31 cellular contexts compared by ENCODE assay signal in the genomic region with DNA sequence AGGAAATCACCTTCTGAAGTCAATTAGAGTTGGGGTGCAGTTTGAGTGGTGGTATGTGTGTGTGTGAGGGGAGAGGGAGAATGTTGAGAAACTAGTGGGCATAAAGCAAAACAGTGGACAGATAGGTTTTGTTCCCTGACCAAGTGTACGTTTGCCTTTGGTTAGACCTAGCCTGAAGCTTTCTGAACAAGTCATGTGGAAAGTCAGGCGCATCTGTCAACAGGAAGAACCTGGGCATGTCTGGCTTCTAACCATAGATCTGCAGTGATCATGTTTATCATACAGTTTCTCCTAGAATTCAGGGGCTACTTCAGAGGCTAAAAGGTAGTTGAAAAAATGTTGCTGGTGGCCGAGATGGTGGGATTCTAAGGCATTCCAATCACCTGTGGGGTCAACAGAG.
DNase-seq lines count a peak whose midpoint lies in the region; ATAC-seq, FAIRE-seq and TF ChIP-seq lines count a peak whose summit lies in the region.
"Had no signal": no experiment of that assay in that cellular context is flagged by ENCODE, and none has a peak within 500 bp of the region (broad histone marks: within the 10 kb centered on the region; RNA-seq: fewer than 3 reads in every experiment).

No MANE protein-coding gene starts in this region.

- FAIRE-seq in GM19239 (lab: Jason Lieb, UNC) (peak; percentile 35), GM12878 (lab: Jason Lieb, UNC) (peak; percentile 86)

- no peaks in the 10 kb centered on the region; a peak in 1 of 4 replicates for H3K27me3 ChIP-seq in GM12878 (replicated peaks in 1 of 2; ENCODE audit: control insufficient read depth in 2 of 2, insufficient read depth in 2 of 2, low read length in 1 of 2)
- H3K27me3 ChIP-seq: breast epithelium, esophagus muscularis mucosa, foreskin keratinocyte, heart left ventricle had no signal

- no TSS peak for BruUV-seq in GM12878 (replicated peaks; lab: Mats Ljungman, UMichigan)

- H3K36me3 Mint-ChIP-seq in nephron (ENCODE audit: low read depth) = no peaks in the 10 kb centered on the region
- H3K36me3 Mint-ChIP-seq: stimulated activated effector memory CD8-positive, alpha-beta T cell treated with anti-CD3 and anti-CD28 coated beads, Interleukin-12 subunit alpha, Interleukin-12 subunit beta, amount 100 ng/mL, for 72 hours; type B pancreatic cell had no signal

- no peak overlapping the region for H3K4me2 ChIP-seq in GM12878 (ENCODE audit: control insufficient read depth, insufficient read depth)

- H3K9me3 ChIP-seq in GM12878 (replicated peaks; ENCODE audit: control insufficient read depth, insufficient read depth, low read length) = no peaks in the 10 kb centered on the region
- H3K9me3 ChIP-seq: breast epithelium, esophagus muscularis mucosa, heart left ventricle, lower lobe of right lung had no signal

- H3K79me2 ChIP-seq in GM12878 (ENCODE audit: control insufficient read depth, insufficient read depth, low read length) = no peaks in the 10 kb centered on the region

- POLR2A ChIA-PET in GM12878 (lab: Charles Lee) = no interaction called here

- H3K9ac ChIP-seq in GM12878 (ENCODE audit: control insufficient read depth, insufficient read depth, low read length) = no peak overlapping the region

- TF ChIP-seq EP300 in GM12878 (IDR thresholded peaks at IDR 0.05; ENCODE audit: borderline replicate concordance in 1 of 2, control insufficient read depth in 1 of 2, low read depth in 2 of 2, low read length in 2 of 2) = no peak

- no peak overlapping the region for H3K4me3 Mint-ChIP-seq in nephron
- H3K4me3 Mint-ChIP-seq: CD4-positive, alpha-beta T cell; endodermal cell; H9; stimulated activated effector memory CD8-positive, alpha-beta T cell treated with anti-CD3 and anti-CD28 coated beads, Interleukin-12 subunit alpha, Interleukin-12 subunit beta, amount 100 ng/mL, for 72 hours; type B pancreatic cell had no signal

- TF ChIP-seq POLR2A in GM12878 (IDR thresholded peaks at IDR 0.05; ENCODE audit: low read depth, low read length) = no peak

- 2% methylated on average over 3 of the region's 3 CpGs for WGBS in GM12878 (ENCODE audit: insufficient coverage, insufficient replicate concordance, low lambda C conversion rate, missing lambda C conversion rate)

- TF ChIP-seq CTCF in GM12878 (IDR thresholded peaks at IDR 0.05 in 2 of 3, conservative IDR thresholded peaks at IDR 0.05 in 1 of 3; ENCODE audit: control insufficient read depth in 2 of 3, extremely low read depth in 1 of 3, insufficient read depth in 1 of 3, low read depth in 3 of 3, low read length in 3 of 3) (no peak), nephron (IDR thresholded peaks at IDR 0.05; ENCODE audit: unreplicated experiment in 3 of 3) (no peak)

- RAD21 ChIA-PET in GM12878 (lab: Charles Lee; ENCODE audit: unreplicated experiment) = no interaction called here

- no peaks in the 10 kb centered on the region for H3K27me3 Mint-ChIP-seq in nephron (ENCODE audit: low read depth)
- H3K27me3 Mint-ChIP-seq: type B pancreatic cell had no signal

- TF ChIP-seq RAD21 in GM12878 (IDR thresholded peaks at IDR 0.05; ENCODE audit: insufficient read depth, low read depth, low read length) = no peak

- SMC1A ChIA-PET in GM12878 (lab: Charles Lee; ENCODE audit: uncharacterized antibody, unreplicated experiment) = no interaction called here

- intact Hi-C loops in GM12878 (cut with micrococcal nuclease; ENCODE audit: unreplicated experiment) = no loop called here

- H3K4me3 ChIP-seq in GM12878 = no peak overlapping the region
- H3K4me3 ChIP-seq: breast epithelium, esophagus muscularis mucosa, heart left ventricle, lower lobe of right lung had no signal

- no peaks in the 10 kb centered on the region for H4K20me1 ChIP-seq in GM12878 (ENCODE audit: control insufficient read depth, insufficient read depth)

- peak overlapping the region in 2 of 3 experiments; percentile 5 to 11 for H3K27ac Mint-ChIP-seq in nephron
- H3K27ac Mint-ChIP-seq: CD4-positive, alpha-beta T cell; endodermal cell; stimulated activated effector memory CD8-positive, alpha-beta T cell treated with anti-CD3 and anti-CD28 coated beads, Interleukin-12 subunit alpha, Interleukin-12 subunit beta, amount 100 ng/mL, for 72 hours; type B pancreatic cell had no signal

- CTCF ChIA-PET in GM12878 (lab: Yijun Ruan, JAX) = interaction anchor here (1.2 kb wide), 1 partner anchor 59 kb away, joined by 4 read pairs; no protein-coding TSS in a partner anchor

- H3K9me3 Mint-ChIP-seq in nephron = no peaks in the 10 kb centered on the region
- H3K9me3 Mint-ChIP-seq: CD4-positive, alpha-beta T cell; endodermal cell; H9; stimulated activated effector memory CD8-positive, alpha-beta T cell treated with anti-CD3 and anti-CD28 coated beads, Interleukin-12 subunit alpha, Interleukin-12 subunit beta, amount 100 ng/mL, for 72 hours; type B pancreatic cell had no signal

- ATAC-seq in GM12878 (no peak), HG03439 (IDR thresholded peaks at IDR 0.05; ENCODE audit: unreplicated experiment) (no peak), HG03045 (IDR thresholded peaks at IDR 0.05; ENCODE audit: unreplicated experiment) (no peak)
- ATAC-seq: foreskin keratinocyte; heart left ventricle; lower lobe of right lung; Panc1; sciatic nerve; stimulated activated effector memory CD8-positive, alpha-beta T cell treated with anti-CD3 and anti-CD28 coated beads, Interleukin-12 subunit alpha, Interleukin-12 subunit beta, amount 100 ng/mL, for 72 hours had no signal

- in situ Hi-C loops in GM12878 (cut with MboI) = no loop called here

- peaks cover 10% of the 10 kb centered on the region for H3K4me1 ChIP-seq in GM12878 (ENCODE audit: control insufficient read depth, insufficient read depth, low read length)
- H3K4me1 ChIP-seq: foreskin keratinocyte had no signal

- H3K27ac ChIP-seq in GM12878 (ENCODE audit: control insufficient read depth, insufficient read depth) = no peak overlapping the region
- H3K27ac ChIP-seq: breast epithelium, foreskin keratinocyte, lower lobe of right lung had no signal

- DNase-seq in COR-L47 (lab: John Stamatoyannopoulos, UW) (peak; percentile 2), GM19239 (ENCODE audit: insufficient read length, low spot score) (no peak), GM12878 (ENCODE audit: low read depth, low spot score) (no peak), MV-4-11 (lab: John Stamatoyannopoulos, UW) (no peak)
- DNase-seq: activated CD4-positive, alpha-beta T cell treated with anti-CD3 and anti-CD28 coated beads, Interleukin-2, amount 50 U/mL, for 4 hours; activated naive CD4-positive, alpha-beta T cell treated with anti-CD3 and anti-CD28 coated beads, Interleukin-2, amount 50 U/mL, for 16 hours; amygdala; CD4-positive, alpha-beta T cell; endodermal cell; foreskin keratinocyte; H9; heart left ventricle; KG1; kidney glomerular epithelial cell; lower lobe of right lung; NCI-H1436 treated with DMSO at 0.1 percent for 48 hours; NCI-H2171; NCI-H510A; SIG-M5; stimulated activated CD4-positive, alpha-beta T cell treated with anti-CD3 and anti-CD28 coated beads, Interleukin-4, amount 100 ng/mL, for 24 hours; SW 1271; T1000 had no signal

- H2AFZ ChIP-seq in GM12878 (ENCODE audit: control insufficient read depth, low read depth, low read length) = no peak overlapping the region

- no peaks in the 10 kb centered on the region for H3K36me3 ChIP-seq in GM12878 (ENCODE audit: control insufficient read depth in 2 of 2, insufficient read depth in 2 of 2, low read length in 1 of 2)
- H3K36me3 ChIP-seq: breast epithelium, heart left ventricle, lower lobe of right lung had no signal

- H3K4me1 Mint-ChIP-seq in nephron = no peaks in the 10 kb centered on the region
- H3K4me1 Mint-ChIP-seq: stimulated activated effector memory CD8-positive, alpha-beta T cell treated with anti-CD3 and anti-CD28 coated beads, Interleukin-12 subunit alpha, Interleukin-12 subunit beta, amount 100 ng/mL, for 72 hours had no signal

TF ChIP-seq in GM12878, 131 proteins besides CTCF, POLR2A, EP300 and RAD21:
- TF ChIP-seq SREBF1 (IDR thresholded peaks at IDR 0.05; ENCODE audit: low read length) (no peak), ZSCAN29 (IDR thresholded peaks at IDR 0.05) (no peak), IKZF2 (IDR thresholded peaks at IDR 0.05) (no peak), DPF2 (IDR thresholded peaks at IDR 0.05) (no peak), USF1 (IDR thresholded peaks at IDR 0.05; ENCODE audit: borderline replicate concordance, extremely low read length, insufficient read depth, low read depth, low read length) (no peak), RAD51 (IDR thresholded peaks at IDR 0.05) (no peak), JUNB (IDR thresholded peaks at IDR 0.05) (no peak), ZNF384 (IDR thresholded peaks at IDR 0.05; ENCODE audit: borderline replicate concordance, low read depth, low read length) (no peak), LARP7 (IDR thresholded peaks at IDR 0.05) (no peak)
